Comparison of ENCODE assay signal across 1 cellular context in the genomic region with DNA sequence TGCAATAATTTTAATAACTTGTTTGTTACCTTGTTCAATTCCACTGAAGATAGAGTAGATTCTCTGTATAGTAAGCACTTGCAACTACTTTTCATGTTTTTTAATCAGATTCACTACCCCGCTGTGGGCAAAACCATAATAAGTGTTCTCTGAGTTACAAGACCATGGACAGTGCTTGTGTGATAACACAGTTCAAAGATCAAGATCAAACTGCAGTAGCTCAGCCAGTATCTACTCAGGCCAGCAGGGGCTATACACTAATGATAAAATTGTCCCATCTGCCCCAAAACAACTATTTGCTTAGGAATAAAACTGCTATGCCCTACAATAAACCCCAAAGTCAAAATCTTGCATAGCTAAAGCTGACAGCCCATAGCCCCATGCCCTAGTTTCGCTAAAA.
TF ChIP-seq lines count a peak whose summit lies in the region.

No MANE protein-coding gene starts in this region.

TF ChIP-seq in HCT116, 20 proteins besides CTCF, POLR2A, EP300 and RAD21 (continued from another document):
- TF ChIP-seq ZBTB33 (IDR thresholded peaks at IDR 0.05; ENCODE audit: extremely low read depth, insufficient replicate concordance, low read length) = no peak
